ENCODE assay signal across 10 cellular contexts in genomic region chr11:122440783-122441701, GRCh38.
DNase-seq lines count a peak whose midpoint lies in the region; ATAC-seq and TF ChIP-seq lines count a peak whose summit lies in the region.
"Had no signal": no experiment of that assay in that cellular context is flagged by ENCODE, and none has a peak within 500 bp of the region (broad histone marks: within the 10 kb centered on the region; RNA-seq: fewer than 3 reads in every experiment).

No MANE protein-coding gene starts in this region.

- TF ChIP-seq CTCF in left lung (IDR thresholded peaks at IDR 0.05): no peak
- no peak for TF ChIP-seq CTCF in suprapubic skin (IDR thresholded peaks at IDR 0.05)

- TF ChIP-seq POLR2A in suprapubic skin (IDR thresholded peaks at IDR 0.05): no peak

- DNase-seq in NCI-H1092 treated with DMSO at 0.1 percent for 48 hours (lab: John Stamatoyannopoulos, UW) (peak; percentile 80), left lung (no peak), suprapubic skin (ENCODE audit: low spot score in 2 of 2) (peak; percentile 81 to 85), H4 (ENCODE audit: low spot score) (no peak), NCI-H146 (lab: John Stamatoyannopoulos, UW) (no peak), NCI-H226 (no peak)
- DNase-seq: activated CD4-positive, alpha-beta T cell treated with anti-CD3 and anti-CD28 coated beads, Interleukin-2, amount 10 ng/mL, durations not matched to agents 24 days and 14 days; naive B cell had no signal

- peaks cover 0 to 34% of the 10 kb centered on the region in 2 donors for H3K27me3 ChIP-seq in left lung
- peaks cover 15% of the 10 kb centered on the region for H3K27me3 ChIP-seq in suprapubic skin

- ATAC-seq in left lung (peak; percentile 63), GM18517 (IDR thresholded peaks at IDR 0.05; ENCODE audit: unreplicated experiment) (no peak)

- intact Hi-C loops in left lung (cut with DNase I): no loop called here

- H3K4me1 ChIP-seq in left lung: peaks cover 0 to 18% of the 10 kb centered on the region in 2 donors
- H3K4me1 ChIP-seq in suprapubic skin: peaks cover 23% of the 10 kb centered on the region

- TF ChIP-seq EP300 in suprapubic skin (IDR thresholded peaks at IDR 0.05): no peak

- H3K36me3 ChIP-seq in left lung: no peaks in the 10 kb centered on the region
- H3K36me3 ChIP-seq in suprapubic skin: no peaks in the 10 kb centered on the region

- H3K9me3 ChIP-seq in left lung (no peaks in the 10 kb centered on the region), suprapubic skin (no peaks in the 10 kb centered on the region)

- H3K4me3 ChIP-seq in left lung (peak overlapping the region; percentile 29 to 35), suprapubic skin (peak overlapping the region; percentile 45)

- under 1% methylated on average over 28 of the region's 28 CpGs for WGBS in suprapubic skin

- peak overlapping the region; percentile 70 for H3K27ac ChIP-seq in cingulate gyrus (ENCODE audit: low read depth, low read length)
- peak overlapping the region; percentile 48 to 58 for H3K27ac ChIP-seq in left lung
- peak overlapping the region; percentile 64 for H3K27ac ChIP-seq in suprapubic skin

Comparison
In these comparisons a context has a peak if more than half of its experiments do, and no peak if none do; other contexts are left out.
1. DNase-seq: peak in NCI-H1092 treated with DMSO at 0.1 percent for 48 hours (single experiment) and suprapubic skin (2 of 2); none in left lung (0 of 2), H4 (single experiment), NCI-H146 (single experiment) and NCI-H226 (single experiment).
2. Peak in every context shown above with its lines, with median percentiles within 50 percentile points of each other: H3K27ac ChIP-seq.